In genomic region chr6:40906759-40907158, GRCh38 we compare ENCODE assay signal across 12 cellular contexts.
DNase-seq lines count a peak whose midpoint lies in the region; ATAC-seq lines count a peak whose summit lies in the region.
"Had no signal": no experiment of that assay in that cellular context is flagged by ENCODE, and none has a peak within 500 bp of the region (broad histone marks: within the 10 kb centered on the region; RNA-seq: fewer than 3 reads in every experiment).

No MANE protein-coding gene starts in this region.

- DNase-seq in EH (ENCODE audit: low read depth) (peak; percentile 48), MG63 (peak; percentile 70), dermis blood vessel endothelial cell (peak; percentile 75), mucosa of gallbladder (ENCODE audit: low spot score) (peak; percentile 42), GM19238 (ENCODE audit: insufficient read length, low spot score) (no peak), ureter (ENCODE audit: low spot score) (no peak), NCI-H446 treated with DMSO at 0.1 percent for 48 hours (lab: John Stamatoyannopoulos, UW) (no peak)
- DNase-seq: activated naive CD4-positive, alpha-beta T cell; erythroblast had no signal

- H3K27me3 ChIP-seq in MG63 = no peaks in the 10 kb centered on the region
- H3K27me3 ChIP-seq: SJCRH30 had no signal

- H3K4me3 ChIP-seq in MG63 = no peak overlapping the region
- H3K4me3 ChIP-seq: SJCRH30, smooth muscle cell had no signal

- no peaks in the 10 kb centered on the region for H3K36me3 ChIP-seq in MG63
- H3K36me3 ChIP-seq: SJCRH30 had no signal

- ATAC-seq in GM18502 (IDR thresholded peaks at IDR 0.05; ENCODE audit: poor library complexity, unreplicated experiment) = no peak

- H3K9me3 ChIP-seq in MG63 = no peaks in the 10 kb centered on the region; the same call in 1 of the 2 replicates
- H3K9me3 ChIP-seq: SJCRH30 had no signal

Comparison
In these comparisons a context has a peak if more than half of its experiments do, and no peak if none do; other contexts are left out.
1. DNase-seq: peak in EH (single experiment), MG63 (single experiment), dermis blood vessel endothelial cell (single experiment) and mucosa of gallbladder (single experiment); none in GM19238 (single experiment), ureter (single experiment) and NCI-H446 treated with DMSO at 0.1 percent for 48 hours (single experiment).